In genomic region chr2:143162997-143163396, GRCh38 we compare ENCODE assay signal across 12 cellular contexts. TPM values are rescaled to one million over a fixed set of nuclear protein-coding genes. Genes with fewer than 3 reads are reported as not detected.
DNase-seq lines count a peak whose midpoint lies in the region; ATAC-seq and TF ChIP-seq lines count a peak whose summit lies in the region.
"Had no signal": no experiment of that assay in that cellular context is flagged by ENCODE, and none has a peak within 500 bp of the region (broad histone marks: within the 10 kb centered on the region; RNA-seq: fewer than 3 reads in every experiment).

No MANE protein-coding gene starts in this region.

- POLR2A ChIA-PET in activated CD4-positive, alpha-beta T cell treated with anti-CD3 and anti-CD28 coated beads, Interleukin-2, amount 10 ng/mL, durations not matched to agents 7 days and 5 days (lab: Charles Lee) = no interaction called here
- POLR2A ChIA-PET in CD8-positive, alpha-beta memory T cell (lab: Charles Lee) = no interaction called here

- no peak for DNase-seq in activated CD4-positive, alpha-beta T cell treated with anti-CD3 and anti-CD28 coated beads, Interleukin-2, amount 10 ng/mL, durations not matched to agents 24 days and 14 days
- DNase-seq in activated CD4-positive, alpha-beta T cell treated with anti-CD3 and anti-CD28 coated beads, Interleukin-2, amount 10 ng/mL, durations not matched to agents 7 days and 5 days = no peak
- DNase-seq in CD8-positive, alpha-beta memory T cell = no peak
- DNase-seq in NCI-H1092 treated with DMSO at 0.1 percent for 48 hours (lab: John Stamatoyannopoulos, UW) (peak; percentile 21), left lung (no peak), left ventricle myocardium inferior (no peak), suprapubic skin (ENCODE audit: low spot score in 2 of 2) (no peak)
- DNase-seq: H7, KG1, NCI-H1048 had no signal

- no peak overlapping the region for H3K4me3 Mint-ChIP-seq in activated CD4-positive, alpha-beta T cell treated with anti-CD3 and anti-CD28 coated beads, Interleukin-2, amount 10 ng/mL, durations not matched to agents 24 days and 14 days
- no peak overlapping the region for H3K4me3 Mint-ChIP-seq in activated CD4-positive, alpha-beta T cell treated with anti-CD3 and anti-CD28 coated beads, Interleukin-2, amount 10 ng/mL, durations not matched to agents 7 days and 5 days
- H3K4me3 Mint-ChIP-seq in CD8-positive, alpha-beta memory T cell = no peak overlapping the region

- WGBS in suprapubic skin = 71% methylated on average over 1 of the region's 1 CpG

- H3K4me3 ChIP-seq in CD8-positive, alpha-beta memory T cell (ENCODE audit: low read length) = no peak overlapping the region
- H3K4me3 ChIP-seq in left lung = no peak overlapping the region
- H3K4me3 ChIP-seq in left ventricle myocardium inferior = no peak overlapping the region
- H3K4me3 ChIP-seq in suprapubic skin = no peak overlapping the region

- H3K27me3 Mint-ChIP-seq in activated CD4-positive, alpha-beta T cell treated with anti-CD3 and anti-CD28 coated beads, Interleukin-2, amount 10 ng/mL, durations not matched to agents 24 days and 14 days = no peaks in the 10 kb centered on the region
- H3K27me3 Mint-ChIP-seq in activated CD4-positive, alpha-beta T cell treated with anti-CD3 and anti-CD28 coated beads, Interleukin-2, amount 10 ng/mL, durations not matched to agents 7 days and 5 days = no peaks in the 10 kb centered on the region
- H3K27me3 Mint-ChIP-seq in CD8-positive, alpha-beta memory T cell = no peaks in the 10 kb centered on the region

- TF ChIP-seq EP300 in suprapubic skin (IDR thresholded peaks at IDR 0.05) = no peak

- H3K36me3 ChIP-seq in CD8-positive, alpha-beta memory T cell (ENCODE audit: insufficient read depth, low read length) = peaks cover 9% of the 10 kb centered on the region
- no peaks in the 10 kb centered on the region for H3K36me3 ChIP-seq in left lung
- H3K36me3 ChIP-seq in left ventricle myocardium inferior = no peaks in the 10 kb centered on the region
- no peaks in the 10 kb centered on the region for H3K36me3 ChIP-seq in suprapubic skin

- H3K4me1 ChIP-seq in CD8-positive, alpha-beta memory T cell (ENCODE audit: insufficient read depth, low read length) = peaks cover 65% of the 10 kb centered on the region
- H3K4me1 ChIP-seq in left lung (peaks cover 0 to 22% of the 10 kb centered on the region in 2 donors), left ventricle myocardium inferior (no peaks in the 10 kb centered on the region), suprapubic skin (no peaks in the 10 kb centered on the region)

- H3K9me3 ChIP-seq in CD8-positive, alpha-beta memory T cell (ENCODE audit: low read length) = no peaks in the 10 kb centered on the region
- no peaks in the 10 kb centered on the region for H3K9me3 ChIP-seq in left lung
- H3K9me3 ChIP-seq in left ventricle myocardium inferior (replicated peaks) = no peaks in the 10 kb centered on the region
- no peaks in the 10 kb centered on the region for H3K9me3 ChIP-seq in suprapubic skin

- H3K4me1 Mint-ChIP-seq in activated CD4-positive, alpha-beta T cell treated with anti-CD3 and anti-CD28 coated beads, Interleukin-2, amount 10 ng/mL, durations not matched to agents 24 days and 14 days = peaks cover 56% of the 10 kb centered on the region
- peaks cover 73% of the 10 kb centered on the region for H3K4me1 Mint-ChIP-seq in activated CD4-positive, alpha-beta T cell treated with anti-CD3 and anti-CD28 coated beads, Interleukin-2, amount 10 ng/mL, durations not matched to agents 7 days and 5 days
- peaks cover 82 to 93% (median 92%) of the 10 kb centered on the region in 3 donors for H3K4me1 Mint-ChIP-seq in CD8-positive, alpha-beta memory T cell

- no peaks in the 10 kb centered on the region for H3K9me3 Mint-ChIP-seq in activated CD4-positive, alpha-beta T cell treated with anti-CD3 and anti-CD28 coated beads, Interleukin-2, amount 10 ng/mL, durations not matched to agents 24 days and 14 days
- no peaks in the 10 kb centered on the region for H3K9me3 Mint-ChIP-seq in activated CD4-positive, alpha-beta T cell treated with anti-CD3 and anti-CD28 coated beads, Interleukin-2, amount 10 ng/mL, durations not matched to agents 7 days and 5 days
- no peaks in the 10 kb centered on the region for H3K9me3 Mint-ChIP-seq in CD8-positive, alpha-beta memory T cell

- peak overlapping the region; percentile 51 for H3K27ac Mint-ChIP-seq in activated CD4-positive, alpha-beta T cell treated with anti-CD3 and anti-CD28 coated beads, Interleukin-2, amount 10 ng/mL, durations not matched to agents 24 days and 14 days
- H3K27ac Mint-ChIP-seq in activated CD4-positive, alpha-beta T cell treated with anti-CD3 and anti-CD28 coated beads, Interleukin-2, amount 10 ng/mL, durations not matched to agents 7 days and 5 days = no peak overlapping the region
- H3K27ac Mint-ChIP-seq in CD8-positive, alpha-beta memory T cell = peak overlapping the region in 5 of 8 donors; percentile 21 to 56 (median 28)

- TF ChIP-seq CTCF in left lung (IDR thresholded peaks at IDR 0.05) (no peak), left ventricle myocardium inferior (IDR thresholded peaks at IDR 0.05; ENCODE audit: borderline replicate concordance) (no peak), suprapubic skin (IDR thresholded peaks at IDR 0.05) (no peak)

- H3K27ac ChIP-seq in CD8-positive, alpha-beta memory T cell (ENCODE audit: low read depth, low read length) = no peak overlapping the region
- H3K27ac ChIP-seq in left lung = no peak overlapping the region
- H3K27ac ChIP-seq in left ventricle myocardium inferior (replicated peaks) = no peak overlapping the region
- no peak overlapping the region for H3K27ac ChIP-seq in suprapubic skin

- no peaks in the 10 kb centered on the region for H3K27me3 ChIP-seq in CD8-positive, alpha-beta memory T cell (ENCODE audit: insufficient read depth, low read length, poor library complexity, severe bottlenecking)
- H3K27me3 ChIP-seq in left lung (no peaks in the 10 kb centered on the region), left ventricle myocardium inferior (ENCODE audit: low read depth) (peaks cover 9% of the 10 kb centered on the region), suprapubic skin (no peaks in the 10 kb centered on the region)

- CTCF ChIA-PET in activated CD4-positive, alpha-beta T cell treated with anti-CD3 and anti-CD28 coated beads, Interleukin-2, amount 10 ng/mL, durations not matched to agents 7 days and 5 days (lab: Charles Lee) = interaction anchor here (0.8 to 1.0 kb wide), 2 partner anchors 37 to 53 kb away, joined by 3 read pairs; no protein-coding TSS in a partner anchor
- CTCF ChIA-PET in CD8-positive, alpha-beta memory T cell (lab: Charles Lee) = interaction anchor here (1.0 to 6.1 kb wide), 14 partner anchors 11 to 121 kb away, joined by 3 to 56 read pairs (median 10); partner anchors contain the start of gene ARHGAP15

- peak; percentile 65 for ATAC-seq in left lung

- no peak for TF ChIP-seq POLR2A in suprapubic skin (IDR thresholded peaks at IDR 0.05)

- intact Hi-C loops in activated CD4-positive, alpha-beta T cell treated with anti-CD3 and anti-CD28 coated beads, Interleukin-2, amount 10 ng/mL, durations not matched to agents 24 days and 14 days (cut with micrococcal nuclease) = loop anchor here (1.0 to 2.0 kb wide), 4 partner anchors 52 to 128 kb away; no protein-coding TSS in a partner anchor
- intact Hi-C loops in left lung (cut with DNase I) = no loop called here
- intact Hi-C loops in left ventricle myocardium inferior (cut with micrococcal nuclease) = no loop called here

- peaks cover 34% of the 10 kb centered on the region for H3K36me3 Mint-ChIP-seq in activated CD4-positive, alpha-beta T cell treated with anti-CD3 and anti-CD28 coated beads, Interleukin-2, amount 10 ng/mL, durations not matched to agents 24 days and 14 days (ENCODE audit: low read depth)
- peaks cover 74% of the 10 kb centered on the region for H3K36me3 Mint-ChIP-seq in activated CD4-positive, alpha-beta T cell treated with anti-CD3 and anti-CD28 coated beads, Interleukin-2, amount 10 ng/mL, durations not matched to agents 7 days and 5 days (ENCODE audit: low read depth)
- peaks cover 5 to 56% (median 16%) of the 10 kb centered on the region in 3 donors for H3K36me3 Mint-ChIP-seq in CD8-positive, alpha-beta memory T cell

RNA-seq across cellular contexts. Expression of gene ARHGAP15, which starts 33.8 kb away (rescaled TPM):
- total RNA-seq in activated CD4-positive, alpha-beta T cell treated with anti-CD3 and anti-CD28 coated beads, Interleukin-2, amount 10 ng/mL, durations not matched to agents 24 days and 14 days = 56.0 and 56.2 TPM in 2 replicates
- total RNA-seq in activated CD4-positive, alpha-beta T cell treated with anti-CD3 and anti-CD28 coated beads, Interleukin-2, amount 10 ng/mL, durations not matched to agents 7 days and 5 days = 100 to 1,000 TPM; 189 to 197 TPM
- 10 to 100 TPM; 41.3 to 41.4 TPM for total RNA-seq in CD8-positive, alpha-beta memory T cell
- 328 TPM for polyA plus RNA-seq in CD8-positive, alpha-beta memory T cell
- 10 to 100 TPM; 16.8 to 20.6 TPM for total RNA-seq in left lung
- 7.0 TPM for total RNA-seq in left ventricle myocardium inferior
- 1 to 10 TPM; 1.2 to 6.0 (median 3.4) TPM for total RNA-seq in suprapubic skin
- total RNA-seq: Calu3, H7, M059J had no signal
